ENCODE assay signal across 8 cellular contexts in the genomic region with DNA sequence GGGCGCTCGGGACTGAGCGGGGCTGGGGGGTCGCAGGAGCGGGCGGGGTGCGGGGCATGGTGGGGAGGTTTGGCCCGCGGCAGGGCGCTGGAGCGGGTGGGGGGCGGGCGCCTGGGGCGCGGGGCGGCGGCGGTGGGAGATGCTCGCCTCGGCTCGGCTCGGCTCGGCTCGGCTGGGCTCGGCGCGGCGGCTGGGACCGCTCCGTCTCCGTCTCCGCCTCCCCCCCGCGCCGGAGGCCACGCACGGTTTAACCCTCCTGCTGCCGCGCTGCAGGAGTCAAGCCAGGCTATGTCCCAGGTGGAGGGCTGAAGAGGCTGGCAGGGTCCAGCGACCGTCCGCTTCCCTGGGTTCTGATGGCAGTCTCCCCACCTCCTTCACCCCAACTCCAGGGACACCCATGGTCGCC. TPM values are rescaled to one million over a fixed set of nuclear protein-coding genes. Genes with fewer than 3 reads are reported as not detected.
DNase-seq lines count a peak whose midpoint lies in the region; TF ChIP-seq lines count a peak whose summit lies in the region.

Gene PIANP, minus strand, starts transcription at position 170 of the 406 bp plus-strand sequence. CDS start 2,754 bp downstream, outside the sequence.

- H3K36me3 Mint-ChIP-seq in activated CD4-positive, alpha-beta memory T cell treated with anti-CD3 and anti-CD28 coated beads for 36 hours, result no peaks in the 10 kb centered on the region
- no peaks in the 10 kb centered on the region for H3K36me3 Mint-ChIP-seq in mesothelial cell of epicardium

- H3K27ac ChIP-seq in ectodermal cell (ENCODE audit: insufficient read depth, low read depth, low read length, poor library complexity, severe bottlenecking) (no peak within 1 kb of the TSS), stomach smooth muscle (ENCODE audit: low read length) (no peak within 1 kb of the TSS)

- DNase-seq in NCI-H748 (lab: John Stamatoyannopoulos, UW; ENCODE audit: unreplicated experiment) (peak; percentile 45), NCI-H748 treated with DMSO at 0.1 percent for 48 hours (lab: John Stamatoyannopoulos, UW) (no peak), mesothelial cell of epicardium (ENCODE audit: low spot score in 2 of 2, unreplicated experiment in 2 of 2) (peak; percentile 63 to 75), 8988T (no peak), NCI-H2029 treated with DMSO at 0.1 percent for 48 hours (lab: John Stamatoyannopoulos, UW) (no peak)
- peak; percentile 66 for DNase-seq in activated CD4-positive, alpha-beta memory T cell treated with anti-CD3 and anti-CD28 coated beads for 36 hours

- peak within 1 kb of the TSS; percentile 68 for H3K4me3 Mint-ChIP-seq in activated CD4-positive, alpha-beta memory T cell treated with anti-CD3 and anti-CD28 coated beads for 36 hours
- H3K4me3 Mint-ChIP-seq in mesothelial cell of epicardium, result peak within 1 kb of the TSS; percentile 75

- no peak for TF ChIP-seq CTCF in mesothelial cell of epicardium (IDR thresholded peaks at IDR 0.05; ENCODE audit: unreplicated experiment)

- H3K9me3 Mint-ChIP-seq in activated CD4-positive, alpha-beta memory T cell treated with anti-CD3 and anti-CD28 coated beads for 36 hours, result no peaks in the 10 kb centered on the region
- H3K9me3 Mint-ChIP-seq in mesothelial cell of epicardium, result no peaks in the 10 kb centered on the region

- H3K27me3 ChIP-seq in ectodermal cell (ENCODE audit: control insufficient read depth, insufficient read depth, low read length, poor library complexity, severe bottlenecking) (peaks cover 55% of the 10 kb centered on the region), stomach smooth muscle (ENCODE audit: control insufficient read depth in 1 of 2, insufficient read depth in 2 of 2, low read length in 2 of 2) (peaks cover 39 to 45% of the 10 kb centered on the region in 2 donors)

- H3K27me3 Mint-ChIP-seq in activated CD4-positive, alpha-beta memory T cell treated with anti-CD3 and anti-CD28 coated beads for 36 hours, result peaks cover 50% of the 10 kb centered on the region
- H3K27me3 Mint-ChIP-seq in mesothelial cell of epicardium (ENCODE audit: low read depth), result peaks cover 91% of the 10 kb centered on the region

- POLR2A ChIA-PET in activated CD4-positive, alpha-beta memory T cell treated with anti-CD3 and anti-CD28 coated beads for 36 hours (lab: Charles Lee), result no interaction called here

- WGBS in ectodermal cell, 2 experiments, result 1% methylated on average over 43 of the region's 43 CpGs

- no peak within 1 kb of the TSS for H3K27ac Mint-ChIP-seq in activated CD4-positive, alpha-beta memory T cell treated with anti-CD3 and anti-CD28 coated beads for 36 hours
- no peak within 1 kb of the TSS for H3K27ac Mint-ChIP-seq in mesothelial cell of epicardium

- H3K36me3 ChIP-seq in ectodermal cell (ENCODE audit: control insufficient read depth, insufficient read depth, low read length) (no peaks in the 10 kb centered on the region), stomach smooth muscle (ENCODE audit: control insufficient read depth in 2 of 2, insufficient read depth in 2 of 2, low read length in 2 of 2) (no peaks in the 10 kb centered on the region)

- H3K4me3 ChIP-seq in ectodermal cell (ENCODE audit: insufficient read depth, low read depth, low read length), result peak within 1 kb of the TSS; percentile 69
- peak within 1 kb of the TSS; percentile 51 to 67 for H3K4me3 ChIP-seq in stomach smooth muscle (ENCODE audit: low read length in 2 of 2)

- H3K4me1 ChIP-seq in ectodermal cell (ENCODE audit: control insufficient read depth, insufficient read depth, low read length) (peaks cover 20% of the 10 kb centered on the region), stomach smooth muscle (ENCODE audit: control insufficient read depth, insufficient read depth, low read length) (peaks cover 17% of the 10 kb centered on the region)

- no peaks in the 10 kb centered on the region for H3K9me3 ChIP-seq in ectodermal cell (ENCODE audit: control insufficient read depth, low read length)
- no peaks in the 10 kb centered on the region for H3K9me3 ChIP-seq in stomach smooth muscle (ENCODE audit: control insufficient read depth in 2 of 2, low read length in 2 of 2)

- H3K4me1 Mint-ChIP-seq in activated CD4-positive, alpha-beta memory T cell treated with anti-CD3 and anti-CD28 coated beads for 36 hours (ENCODE audit: low read depth), result peaks cover 13% of the 10 kb centered on the region
- H3K4me1 Mint-ChIP-seq in mesothelial cell of epicardium, result peaks cover 17% of the 10 kb centered on the region

- intact Hi-C loops in activated CD4-positive, alpha-beta memory T cell treated with anti-CD3 and anti-CD28 coated beads for 36 hours (cut with micrococcal nuclease), result no loop called here

- peak within 1 kb of the TSS in 1 of 2 donors; percentile 27 for H3K9ac ChIP-seq in stomach smooth muscle (ENCODE audit: low read length in 2 of 2)

- CTCF ChIA-PET in activated CD4-positive, alpha-beta memory T cell treated with anti-CD3 and anti-CD28 coated beads for 36 hours (lab: Charles Lee), result interaction anchor here (0.8 kb wide), 1 partner anchor 125 kb away, joined by 3 read pairs; no protein-coding TSS in a partner anchor

RNA-seq across cellular contexts. Expression of gene PIANP, which starts in this region (rescaled TPM):
- total RNA-seq in activated CD4-positive, alpha-beta memory T cell treated with anti-CD3 and anti-CD28 coated beads for 36 hours, result under 1 TPM; 0.17 to 0.44 TPM
- polyA plus RNA-seq in ectodermal cell (2013, experiment 1 of 4), result 19.1 TPM
- 24.0 TPM for polyA plus RNA-seq in ectodermal cell (2013, experiment 2 of 4)
- polyA plus RNA-seq in ectodermal cell (2013, experiment 3 of 4), result 16.9 TPM
- 21.6 TPM for polyA plus RNA-seq in ectodermal cell (2013, experiment 4 of 4)
- 3.7 to 6.0 TPM (median 3.9 TPM) in 3 replicates for total RNA-seq in mesothelial cell of epicardium

Comparison
In these comparisons a context has a peak if more than half of its experiments do, and no peak if none do; other contexts are left out.
1. DNase-seq: peak in NCI-H748 (single experiment) and mesothelial cell of epicardium (2 of 2); none in NCI-H748 treated with DMSO at 0.1 percent for 48 hours (single experiment), 8988T (single experiment) and NCI-H2029 treated with DMSO at 0.1 percent for 48 hours (single experiment).
2. Peak in DNase-seq in activated CD4-positive, alpha-beta memory T cell treated with anti-CD3 and anti-CD28 coated beads for 36 hours; RNA of the gene not detected or under 1 TPM.